14 cellular contexts compared by ENCODE assay signal in genomic region chr11:67432655-67433349, GRCh38. TPM values are rescaled to one million over a fixed set of nuclear protein-coding genes. Genes with fewer than 3 reads are reported as not detected.
DNase-seq lines count a peak whose midpoint lies in the region; ATAC-seq and TF ChIP-seq lines count a peak whose summit lies in the region.
"Had no signal": no experiment of that assay in that cellular context is flagged by ENCODE, and none has a peak within 500 bp of the region (broad histone marks: within the 10 kb centered on the region; RNA-seq: fewer than 3 reads in every experiment).

No MANE protein-coding gene starts in this region.

- H3K4me1 Mint-ChIP-seq in activated T-cell treated with anti-CD3 and anti-CD28 coated beads, Interleukin-2, amount 50 U/mL, for 72 hours (ENCODE audit: low read depth): peaks cover 62% of the 10 kb centered on the region
- peaks cover 48% of the 10 kb centered on the region for H3K4me1 Mint-ChIP-seq in activated CD4-positive, alpha-beta memory T cell treated with anti-CD3 and anti-CD28 coated beads for 36 hours (ENCODE audit: low read depth)

- 82 to 89% (median 86%) methylated on average over 11 to 22 of the region's 22 CpGs for WGBS in spleen, 5 donors

- DNase-seq in activated T-cell treated with anti-CD3 and anti-CD28 coated beads, Interleukin-2, amount 50 U/mL, for 72 hours: no peak
- no peak for DNase-seq in activated T-cell treated with anti-CD3 and anti-CD28 coated beads, Interleukin-2, amount 50 U/mL, for 1 hour
- no peak for DNase-seq in activated CD4-positive, alpha-beta memory T cell treated with anti-CD3 and anti-CD28 coated beads for 36 hours
- peak; percentile 80 for DNase-seq in spleen
- no peak for DNase-seq in dorsolateral prefrontal cortex
- DNase-seq: body of pancreas; effector CD8-positive, alpha-beta T cell; NCI-H1436; NCI-H510A treated with DMSO at 0.1 percent for 48 hours had no signal

- TF ChIP-seq POLR2A in spleen (IDR thresholded peaks at IDR 0.05): no peak

- H3K27ac Mint-ChIP-seq in activated T-cell treated with anti-CD3 and anti-CD28 coated beads, Interleukin-2, amount 50 U/mL, for 72 hours: peak overlapping the region; percentile 82
- peak overlapping the region; percentile 81 for H3K27ac Mint-ChIP-seq in activated CD4-positive, alpha-beta memory T cell treated with anti-CD3 and anti-CD28 coated beads for 36 hours

- H3K9me3 Mint-ChIP-seq in activated T-cell treated with anti-CD3 and anti-CD28 coated beads, Interleukin-2, amount 50 U/mL, for 72 hours: no peaks in the 10 kb centered on the region
- H3K9me3 Mint-ChIP-seq in activated CD4-positive, alpha-beta memory T cell treated with anti-CD3 and anti-CD28 coated beads for 36 hours: no peaks in the 10 kb centered on the region
- H3K9me3 Mint-ChIP-seq: IgD-negative memory B cell had no signal

- H3K27me3 ChIP-seq in spleen (replicated peaks in 1 of 7): no peaks in the 10 kb centered on the region
- no peaks in the 10 kb centered on the region for H3K27me3 ChIP-seq in dorsolateral prefrontal cortex
- H3K27me3 ChIP-seq: body of pancreas had no signal

- H3K4me3 Mint-ChIP-seq in activated T-cell treated with anti-CD3 and anti-CD28 coated beads, Interleukin-2, amount 50 U/mL, for 72 hours: no peak overlapping the region
- no peak overlapping the region for H3K4me3 Mint-ChIP-seq in activated CD4-positive, alpha-beta memory T cell treated with anti-CD3 and anti-CD28 coated beads for 36 hours

- peaks cover 8 to 19% of the 10 kb centered on the region in 2 donors for H3K36me3 Mint-ChIP-seq in activated T-cell treated with anti-CD3 and anti-CD28 coated beads, Interleukin-2, amount 50 U/mL, for 72 hours (ENCODE audit: insufficient read depth in 2 of 2)
- H3K36me3 Mint-ChIP-seq in activated CD4-positive, alpha-beta memory T cell treated with anti-CD3 and anti-CD28 coated beads for 36 hours: peaks cover 43% of the 10 kb centered on the region

- H3K4me3 ChIP-seq in spleen: no peak overlapping the region
- H3K4me3 ChIP-seq in dorsolateral prefrontal cortex: no peak overlapping the region
- H3K4me3 ChIP-seq: body of pancreas had no signal

- peaks cover 6 to 86% (median 54%) of the 10 kb centered on the region in 6 donors for H3K36me3 ChIP-seq in spleen

- POLR2A ChIA-PET in activated CD4-positive, alpha-beta memory T cell treated with anti-CD3 and anti-CD28 coated beads for 36 hours (lab: Charles Lee): interaction anchor here (0.8 to 1.3 kb wide), 5 partner anchors 16 to 32 kb away, joined by 3 to 4 read pairs (median 3); no protein-coding TSS in a partner anchor

- ATAC-seq in activated T-cell treated with anti-CD3 and anti-CD28 coated beads, Interleukin-2, amount 50 U/mL, for 72 hours (replicated peaks in 1 of 2): no peak
- no peak for ATAC-seq in HG03108 (IDR thresholded peaks at IDR 0.05; ENCODE audit: unreplicated experiment)
- ATAC-seq: body of pancreas had no signal

- intact Hi-C loops in activated CD4-positive, alpha-beta memory T cell treated with anti-CD3 and anti-CD28 coated beads for 36 hours (cut with micrococcal nuclease): no loop called here
- intact Hi-C loops in spleen (cut with DNase I; ENCODE audit: low total_unique reads): no loop called here
- intact Hi-C loops in dorsolateral prefrontal cortex (cut with DNase I): loop anchor here in 1 of 2 donors (5.0 kb wide), 1 partner anchor 34 kb away; the partner anchor contains the start of gene TMEM134

- CTCF ChIA-PET in activated CD4-positive, alpha-beta memory T cell treated with anti-CD3 and anti-CD28 coated beads for 36 hours (lab: Charles Lee): no interaction called here

- H3K9me3 ChIP-seq in spleen: no peaks in the 10 kb centered on the region
- H3K9me3 ChIP-seq: body of pancreas had no signal

- H3K27ac ChIP-seq in spleen: peak overlapping the region in 6 of 8 donors; percentile 28 to 97 (median 91)
- no peak overlapping the region for H3K27ac ChIP-seq in dorsolateral prefrontal cortex
- H3K27ac ChIP-seq: body of pancreas had no signal

- TF ChIP-seq CTCF in spleen (IDR thresholded peaks at IDR 0.05 in 8 of 11, conservative IDR thresholded peaks at IDR 0.05 in 3 of 11) (no peak), dorsolateral prefrontal cortex (IDR thresholded peaks at IDR 0.05 in 54 of 56, conservative IDR thresholded peaks at IDR 0.05 in 2 of 56; ENCODE audit: low read depth in 1 of 56, partially characterized antibody in 56 of 56) (no peak)

- no peaks in the 10 kb centered on the region for H3K27me3 Mint-ChIP-seq in activated T-cell treated with anti-CD3 and anti-CD28 coated beads, Interleukin-2, amount 50 U/mL, for 72 hours (ENCODE audit: low read depth)
- H3K27me3 Mint-ChIP-seq in activated CD4-positive, alpha-beta memory T cell treated with anti-CD3 and anti-CD28 coated beads for 36 hours: no peaks in the 10 kb centered on the region
- H3K27me3 Mint-ChIP-seq: IgD-negative memory B cell had no signal

- H3K4me1 ChIP-seq in spleen: peaks cover 26 to 96% (median 80%) of the 10 kb centered on the region in 6 donors

RNA-seq across cellular contexts. Expression of gene RPS6KB2, which starts 4.5 kb away (rescaled TPM):
- 10 to 100 TPM; 55.0 to 56.1 TPM for total RNA-seq in activated T-cell treated with anti-CD3 and anti-CD28 coated beads, Interleukin-2, amount 50 U/mL, for 72 hours
- 10 to 100 TPM; 57.4 to 57.5 TPM for total RNA-seq in activated CD4-positive, alpha-beta memory T cell treated with anti-CD3 and anti-CD28 coated beads for 36 hours
- total RNA-seq in spleen (10 to 100 TPM; 51.5 to 65.4 (median 55.4) TPM), dorsolateral prefrontal cortex (10 to 100 TPM; 13.4 to 47.4 (median 28.2) TPM)
- 10 to 100 TPM; 39.5 to 95.0 (median 53.8) TPM for polyA plus RNA-seq in spleen

RNA-seq across cellular contexts. Expression of gene PTPRCAP, which starts 4.7 kb away (rescaled TPM):
- total RNA-seq in activated T-cell treated with anti-CD3 and anti-CD28 coated beads, Interleukin-2, amount 50 U/mL, for 72 hours: 100 to 1,000 TPM in 1 of 2 donors, 10 to 100 TPM in 1; 94.5 to 119 TPM
- total RNA-seq in activated CD4-positive, alpha-beta memory T cell treated with anti-CD3 and anti-CD28 coated beads for 36 hours: 10 to 100 TPM; 93.5 to 97.4 TPM
- total RNA-seq in spleen (100 to 1,000 TPM; 119 to 278 (median 187) TPM), dorsolateral prefrontal cortex (1 to 10 TPM in 83 of 120 experiments, under 1 TPM in 23, not detected in 14; 0.41 to 5.3 (median 1.8) TPM)
- polyA plus RNA-seq in spleen: 100 to 1,000 TPM; 410 to 557 (median 479) TPM
- total RNA-seq: frontal cortex had no signal

RNA-seq across cellular contexts. Expression of gene CORO1B, which starts 10.5 kb away (rescaled TPM):
- total RNA-seq in activated T-cell treated with anti-CD3 and anti-CD28 coated beads, Interleukin-2, amount 50 U/mL, for 72 hours: 10 to 100 TPM; 58.2 to 91.9 TPM
- total RNA-seq in activated CD4-positive, alpha-beta memory T cell treated with anti-CD3 and anti-CD28 coated beads for 36 hours: 100 to 1,000 TPM; 345 to 358 TPM
- total RNA-seq in spleen (100 to 1,000 TPM in 4 of 7 donors, 10 to 100 TPM in 3; 68.1 to 143 (median 117) TPM), dorsolateral prefrontal cortex (10 to 100 TPM; 24.6 to 72.2 (median 38.4) TPM)
- 10 to 100 TPM; 40.5 to 70.8 (median 53.7) TPM for polyA plus RNA-seq in spleen

RNA-seq across cellular contexts. Expression of gene CARNS1, which starts 17.3 kb away (rescaled TPM):
- 1 to 10 TPM; 3.8 to 5.0 TPM for total RNA-seq in activated T-cell treated with anti-CD3 and anti-CD28 coated beads, Interleukin-2, amount 50 U/mL, for 72 hours
- total RNA-seq in activated CD4-positive, alpha-beta memory T cell treated with anti-CD3 and anti-CD28 coated beads for 36 hours: 1 to 10 TPM; 2.3 to 3.3 TPM
- total RNA-seq in spleen: 1 to 10 TPM; 1.9 to 4.4 (median 2.1) TPM
- 1 to 10 TPM; 1.0 to 2.0 (median 1.8) TPM for polyA plus RNA-seq in spleen
- total RNA-seq in dorsolateral prefrontal cortex: 100 to 1,000 TPM in 61 of 120 experiments, 10 to 100 TPM in 59; 10.4 to 647 (median 104) TPM

RNA-seq across cellular contexts. Expression of gene GPR152, which starts 19.7 kb away (rescaled TPM):
- not detected for total RNA-seq in activated T-cell treated with anti-CD3 and anti-CD28 coated beads, Interleukin-2, amount 50 U/mL, for 72 hours
- total RNA-seq in activated CD4-positive, alpha-beta memory T cell treated with anti-CD3 and anti-CD28 coated beads for 36 hours: not detected
- total RNA-seq in spleen (not detected), dorsolateral prefrontal cortex (under 1 TPM in 4 of 120 experiments, not detected in 116; 0.33 to 0.60 (median 0.42) TPM)
- under 1 TPM in 1 of 3 donors, not detected in 2; 0.10 TPM for polyA plus RNA-seq in spleen
- total RNA-seq: body of pancreas, frontal cortex, posterior vena cava had no signal
- polyA plus RNA-seq: AG04450 had no signal

Comparison
In these comparisons a context has a peak if more than half of its experiments do, and no peak if none do; other contexts are left out.
1. H3K27ac ChIP-seq: peak in spleen (6 of 8); none in dorsolateral prefrontal cortex (0 of 59).
2. RNA of gene PTPRCAP, which starts 4.7 kb away (total RNA-seq): 119 to 278 TPM in spleen, 94.5 to 119 TPM in activated T-cell treated with anti-CD3 and anti-CD28 coated beads, Interleukin-2, amount 50 U/mL, for 72 hours and 93.5 to 97.4 TPM in activated CD4-positive, alpha-beta memory T cell treated with anti-CD3 and anti-CD28 coated beads for 36 hours; 0.41 to 5.3 TPM in dorsolateral prefrontal cortex; every median in the first group is over 10 times any median in the second.